15 cellular contexts compared by ENCODE assay signal in genomic region chr2:32864337-32864736, GRCh38.
DNase-seq lines count a peak whose midpoint lies in the region; ATAC-seq and TF ChIP-seq lines count a peak whose summit lies in the region.
"Had no signal": no experiment of that assay in that cellular context is flagged by ENCODE, and none has a peak within 500 bp of the region (broad histone marks: within the 10 kb centered on the region; RNA-seq: fewer than 3 reads in every experiment).

No MANE protein-coding gene starts in this region.

- H3K36me3 ChIP-seq in MG63, result no peaks in the 10 kb centered on the region
- H3K36me3 ChIP-seq: thyroid gland had no signal

- no peak for ATAC-seq in esophagus mucosa

- H3K4me3 Mint-ChIP-seq in activated naive CD4-positive, alpha-beta T cell treated with anti-CD3 and anti-CD28 coated beads for 36 hours, result no peak overlapping the region
- H3K4me3 Mint-ChIP-seq: CD4-positive, alpha-beta memory T cell; IgD-negative memory B cell had no signal

- H3K27me3 ChIP-seq in MG63, result no peaks in the 10 kb centered on the region
- H3K27me3 ChIP-seq: thyroid gland had no signal

- DNase-seq in AG20443 (ENCODE audit: low spot score) (peak; percentile 61), MG63 (peak; percentile 21), choroid plexus epithelial cell (ENCODE audit: low read depth) (peak; percentile 76), skeletal muscle cell (ENCODE audit: low read depth) (peak; percentile 59), RKO (ENCODE audit: low spot score) (no peak), AML-193 (lab: John Stamatoyannopoulos, UW) (no peak)
- DNase-seq in activated naive CD4-positive, alpha-beta T cell treated with anti-CD3 and anti-CD28 coated beads for 36 hours, result no peak
- DNase-seq: CD4-positive, alpha-beta memory T cell; effector memory CD4-positive, alpha-beta T cell; GF-D8; NCI-H1436; NCI-H510A; thyroid gland had no signal

- peaks cover 8% of the 10 kb centered on the region for H3K27me3 Mint-ChIP-seq in activated naive CD4-positive, alpha-beta T cell treated with anti-CD3 and anti-CD28 coated beads for 36 hours (ENCODE audit: low read depth)
- H3K27me3 Mint-ChIP-seq: IgD-negative memory B cell had no signal

- intact Hi-C loops in activated naive CD4-positive, alpha-beta T cell treated with anti-CD3 and anti-CD28 coated beads for 36 hours (cut with micrococcal nuclease), result loop anchor here (5.0 kb wide), 1 partner anchor 83 kb away; the partner anchor contains the start of gene LTBP1

- TF ChIP-seq CTCF in choroid plexus epithelial cell (conservative IDR thresholded peaks at IDR 0.05; ENCODE audit: low read depth, low read length), result no peak

- H3K9me3 Mint-ChIP-seq in activated naive CD4-positive, alpha-beta T cell treated with anti-CD3 and anti-CD28 coated beads for 36 hours, result no peaks in the 10 kb centered on the region
- H3K9me3 Mint-ChIP-seq: CD4-positive, alpha-beta memory T cell; IgD-negative memory B cell had no signal

- no peak overlapping the region for H3K27ac Mint-ChIP-seq in activated naive CD4-positive, alpha-beta T cell treated with anti-CD3 and anti-CD28 coated beads for 36 hours
- H3K27ac Mint-ChIP-seq: IgD-negative memory B cell had no signal

- no peaks in the 10 kb centered on the region for H3K36me3 Mint-ChIP-seq in activated naive CD4-positive, alpha-beta T cell treated with anti-CD3 and anti-CD28 coated beads for 36 hours (ENCODE audit: low read depth)
- H3K36me3 Mint-ChIP-seq: CD4-positive, alpha-beta memory T cell; IgD-negative memory B cell had no signal

- H3K9me3 ChIP-seq in MG63, result no peaks in the 10 kb centered on the region
- H3K9me3 ChIP-seq: thyroid gland had no signal

- H3K4me3 ChIP-seq in MG63 (no peak overlapping the region), choroid plexus epithelial cell (ENCODE audit: low read depth, low read length) (no peak overlapping the region), skeletal muscle cell (ENCODE audit: low read depth, low read length) (no peak overlapping the region)
- H3K4me3 ChIP-seq: thyroid gland had no signal

- peaks cover 6% of the 10 kb centered on the region for H3K4me1 Mint-ChIP-seq in activated naive CD4-positive, alpha-beta T cell treated with anti-CD3 and anti-CD28 coated beads for 36 hours (ENCODE audit: low read depth)
- H3K4me1 Mint-ChIP-seq: CD4-positive, alpha-beta memory T cell; IgD-negative memory B cell had no signal

- CTCF ChIA-PET in activated naive CD4-positive, alpha-beta T cell treated with anti-CD3 and anti-CD28 coated beads for 36 hours (lab: Charles Lee), result interaction anchor here (1.3 kb wide), 1 partner anchor 16 kb away, joined by 3 read pairs; no protein-coding TSS in a partner anchor

Comparison
In these comparisons a context has a peak if more than half of its experiments do, and no peak if none do; other contexts are left out.
1. DNase-seq: peak in AG20443 (single experiment), MG63 (single experiment), choroid plexus epithelial cell (single experiment) and skeletal muscle cell (single experiment); none in RKO (single experiment), AML-193 (0 of 2) and activated naive CD4-positive, alpha-beta T cell treated with anti-CD3 and anti-CD28 coated beads for 36 hours (single experiment).